In genomic region chr12:46450279-46450748, GRCh38 we compare ENCODE assay signal across 10 cellular contexts.
A peak's percentile ranks its signal among the peaks of the same experiment; 100 is the strongest.
DNase-seq lines count a peak whose midpoint lies in the region; ATAC-seq, FAIRE-seq and TF ChIP-seq lines count a peak whose summit lies in the region.
"Had no signal": no experiment of that assay in that cellular context is flagged by ENCODE, and none has a peak within 500 bp of the region (broad histone marks: within the 10 kb centered on the region; RNA-seq: fewer than 3 reads in every experiment).

No MANE protein-coding gene starts in this region.

- CTCF ChIA-PET in SK-N-SH (lab: Yijun Ruan, JAX), result no interaction called here

- H3K9me2 ChIP-seq in SK-N-SH, result no peaks in the 10 kb centered on the region

- H3K4me1 ChIP-seq in SK-N-SH (ENCODE audit: control insufficient read depth in 1 of 2, insufficient read depth in 2 of 2, low read depth in 1 of 2, low read length in 1 of 2) (peaks cover 8 to 19% of the 10 kb centered on the region in 2 experiments; a peak in 3 of 4 replicates), heart right ventricle (peaks cover 9 to 38% (median 30%) of the 10 kb centered on the region in 9 donors), gastrocnemius medialis (peaks cover 48 to 54% of the 10 kb centered on the region in 2 donors)

- H3K27ac ChIP-seq in SK-N-SH (ENCODE audit: low read depth in 2 of 2, low read length in 1 of 2), result no peak overlapping the region
- peak overlapping the region in 8 of 10 donors; percentile 14 to 62 (median 46) for H3K27ac ChIP-seq in heart right ventricle
- peak overlapping the region; percentile 62 to 75 (median 71) for H3K27ac ChIP-seq in gastrocnemius medialis

- POLR2A ChIA-PET in SK-N-SH (lab: Yijun Ruan, JAX), result no interaction called here

- peak; percentile 12 for DNase-seq in DMS153 (lab: John Stamatoyannopoulos, UW)
- no peak for DNase-seq in DMS153 treated with DMSO at 0.1 percent for 48 hours (lab: John Stamatoyannopoulos, UW; ENCODE audit: unreplicated experiment)
- DNase-seq in SK-N-SH, result no peak
- peak; percentile 67 to 68 for DNase-seq in heart right ventricle
- DNase-seq in gastrocnemius medialis, result peak; percentile 50 to 85
- DNase-seq in T-helper 9 cell, result no peak
- DNase-seq in RCC 7860 (ENCODE audit: low spot score), result no peak
- DNase-seq: 8988T had no signal

- ATAC-seq in heart right ventricle (peak in 7 of 8 donors; percentile 68 to 94 (median 86)), gastrocnemius medialis (peak; percentile 51 to 85), GM19455 (IDR thresholded peaks at IDR 0.05; ENCODE audit: unreplicated experiment) (no peak)

- no peak for FAIRE-seq in RCC 7860 (lab: Jason Lieb, UNC)
- FAIRE-seq: islet of Langerhans had no signal

- no peak for TF ChIP-seq CTCF in SK-N-SH (IDR thresholded peaks at IDR 0.05)
- no peak for TF ChIP-seq CTCF in heart right ventricle (IDR thresholded peaks at IDR 0.05)
- TF ChIP-seq CTCF in gastrocnemius medialis (IDR thresholded peaks at IDR 0.05 in 4 of 5, conservative IDR thresholded peaks at IDR 0.05 in 1 of 5), result no peak

- WGBS in SK-N-SH (ENCODE audit: low lambda C conversion rate), result 25% methylated on average over 1 of the region's 1 CpG
- 0 to 5% methylated on average over 1 of the region's 1 CpG for WGBS in heart right ventricle, 2 donors

- no peaks in the 10 kb centered on the region for H4K20me1 ChIP-seq in SK-N-SH (ENCODE audit: insufficient read depth)

- no peaks in the 10 kb centered on the region for H3K9me3 ChIP-seq in SK-N-SH
- H3K9me3 ChIP-seq in heart right ventricle, result no peaks in the 10 kb centered on the region
- no peaks in the 10 kb centered on the region for H3K9me3 ChIP-seq in gastrocnemius medialis

- H3K27me3 ChIP-seq in SK-N-SH (ENCODE audit: insufficient read depth) (no peaks in the 10 kb centered on the region), heart right ventricle (no peaks in the 10 kb centered on the region), gastrocnemius medialis (no peaks in the 10 kb centered on the region)

- no peak for TF ChIP-seq POLR2A in gastrocnemius medialis (IDR thresholded peaks at IDR 0.05)

- no peak overlapping the region for H2AFZ ChIP-seq in SK-N-SH (ENCODE audit: low read depth)

- no peak for TF ChIP-seq RAD21 in SK-N-SH (IDR thresholded peaks at IDR 0.05; ENCODE audit: low read length)

- intact Hi-C loops in heart right ventricle (cut with DNase I) (loop anchor here in 1 of 10 donors (10.0 kb wide), 1 partner anchor 66 kb away; no protein-coding TSS in a partner anchor), gastrocnemius medialis (cut with DNase I; ENCODE audit: low total_unique reads) (loop anchor here (2.0 to 5.0 kb wide), 2 partner anchors 50 to 107 kb away; no protein-coding TSS in a partner anchor)

- no peak overlapping the region for H3K9ac ChIP-seq in SK-N-SH

- H3K4me2 ChIP-seq in SK-N-SH, result no peak overlapping the region

- H3F3A ChIP-seq in SK-N-SH (replicated peaks; ENCODE audit: insufficient read depth), result peaks cover 6% of the 10 kb centered on the region

- H3K4me3 ChIP-seq in SK-N-SH (ENCODE audit: low read depth in 2 of 2, low read length in 1 of 2) (no peak overlapping the region), heart right ventricle (no peak overlapping the region), gastrocnemius medialis (no peak overlapping the region)

- H3K36me3 ChIP-seq in SK-N-SH (replicated peaks in 1 of 2; ENCODE audit: control insufficient read depth in 1 of 2, insufficient read depth in 2 of 2, low read length in 1 of 2) (peaks cover 0 to 5% of the 10 kb centered on the region in 2 experiments), heart right ventricle (no peaks in the 10 kb centered on the region), gastrocnemius medialis (no peaks in the 10 kb centered on the region)

- H3K79me2 ChIP-seq in SK-N-SH (ENCODE audit: insufficient read depth), result no peaks in the 10 kb centered on the region

- in situ Hi-C loops in gastrocnemius medialis (cut with MboI; ENCODE audit: low sequenced_read_pairs in 4 of 4), result no loop called here

- no peak for TF ChIP-seq EP300 in SK-N-SH (IDR thresholded peaks at IDR 0.05; ENCODE audit: borderline replicate concordance in 1 of 2, low read depth in 1 of 2, low read length in 1 of 2)

TF ChIP-seq in SK-N-SH, 30 proteins besides CTCF, POLR2A, EP300 and RAD21 (continues in another document):
- TF ChIP-seq EZH2phosphoT487 (IDR thresholded peaks at IDR 0.05; ENCODE audit: borderline replicate concordance, low read depth) (no peak), POLR2AphosphoS5 (IDR thresholded peaks at IDR 0.05; ENCODE audit: low read depth, low read length) (no peak), NFIC (IDR thresholded peaks at IDR 0.05; ENCODE audit: borderline replicate concordance) (peak; percentile 85), MEF2A (IDR thresholded peaks at IDR 0.05; ENCODE audit: borderline replicate concordance, low read depth) (no peak), ZBTB33 (IDR thresholded peaks at IDR 0.05; ENCODE audit: borderline replicate concordance, low read depth) (no peak), MXI1 (IDR thresholded peaks at IDR 0.05; ENCODE audit: low read depth, low read length) (no peak), GABPA (IDR thresholded peaks at IDR 0.05; ENCODE audit: low read depth) (no peak), REST (IDR thresholded peaks at IDR 0.05; ENCODE audit: low read depth, low read length) (no peak), RCOR1 (IDR thresholded peaks at IDR 0.05; ENCODE audit: low read length) (no peak), FOXJ3 (CRISPR knock-in tag; IDR thresholded peaks at IDR 0.05) (no peak), NRF1 (IDR thresholded peaks at IDR 0.05; ENCODE audit: low read depth, low read length) (no peak), JUND (IDR thresholded peaks at IDR 0.05) (no peak), RXRA (IDR thresholded peaks at IDR 0.05; ENCODE audit: borderline replicate concordance, low read depth) (no peak), FOXM1 (IDR thresholded peaks at IDR 0.05; ENCODE audit: low read depth) (no peak), MAX (IDR thresholded peaks at IDR 0.05; ENCODE audit: low read depth) (no peak), SIN3A (IDR thresholded peaks at IDR 0.05; ENCODE audit: borderline replicate concordance, low read depth, low read length) (no peak), TAF1 (IDR thresholded peaks at IDR 0.05; ENCODE audit: borderline replicate concordance, low read depth, low read length) (no peak), TCF12 (IDR thresholded peaks at IDR 0.05) (peak; percentile 31; the same call in 1 of the 2 replicates), CHD2 (IDR thresholded peaks at IDR 0.05; ENCODE audit: low read length, partially characterized antibody) (no peak), PBX3 (IDR thresholded peaks at IDR 0.05) (0 out of 2 replicates have a peak, but pooled peaks have one; percentile 18), SMC3 (IDR thresholded peaks at IDR 0.05; ENCODE audit: low read depth, low read length) (no peak)

Comparison
In these comparisons a context has a peak if more than half of its experiments do, and no peak if none do; other contexts are left out.
1. DNase-seq: peak in DMS153 (single experiment), heart right ventricle (2 of 2) and gastrocnemius medialis (2 of 2); none in DMS153 treated with DMSO at 0.1 percent for 48 hours (single experiment), SK-N-SH (single experiment), T-helper 9 cell (single experiment) and RCC 7860 (single experiment).
2. H3K27ac ChIP-seq: peak in heart right ventricle (8 of 10) and gastrocnemius medialis (4 of 4); none in SK-N-SH (0 of 2).